ENCODE assay signal across 9 cellular contexts in genomic region chr2:18455256-18455862, GRCh38.
DNase-seq lines count a peak whose midpoint lies in the region; ATAC-seq and TF ChIP-seq lines count a peak whose summit lies in the region.
"Had no signal": no experiment of that assay in that cellular context is flagged by ENCODE, and none has a peak within 500 bp of the region (broad histone marks: within the 10 kb centered on the region; RNA-seq: fewer than 3 reads in every experiment).

No MANE protein-coding gene starts in this region.

- no peaks in the 10 kb centered on the region for H3K36me3 ChIP-seq in OCI-LY7 (ENCODE audit: insufficient read depth, low read length)
- no peaks in the 10 kb centered on the region for H3K36me3 ChIP-seq in tibial nerve
- H3K36me3 ChIP-seq: right lobe of liver had no signal

- H3K4me1 ChIP-seq in OCI-LY7 (ENCODE audit: insufficient read depth, low read length, poor library complexity, severe bottlenecking), result no peaks in the 10 kb centered on the region
- H3K4me1 ChIP-seq in tibial nerve, result peaks cover 0 to 14% (median 2%) of the 10 kb centered on the region in 4 donors
- H3K4me1 ChIP-seq: right lobe of liver had no signal

- H3K9me3 ChIP-seq in OCI-LY7 (ENCODE audit: low read length), result no peaks in the 10 kb centered on the region
- no peaks in the 10 kb centered on the region for H3K9me3 ChIP-seq in tibial nerve
- H3K9me3 ChIP-seq: right lobe of liver had no signal

- 53 to 57% methylated on average over 5 of the region's 5 CpGs for WGBS in tibial nerve, 2 donors

- TF ChIP-seq CTCF in OCI-LY7 (conservative IDR thresholded peaks at IDR 0.05; ENCODE audit: low read length) (peak; percentile 35; the same call in 1 of the 2 replicates), tibial nerve (IDR thresholded peaks at IDR 0.05) (no peak)

- H3K4me3 ChIP-seq in OCI-LY7 (ENCODE audit: low read depth, low read length, poor library complexity, severe bottlenecking), result no peak overlapping the region
- H3K4me3 ChIP-seq in tibial nerve, result no peak overlapping the region
- H3K4me3 ChIP-seq: right lobe of liver had no signal

- intact Hi-C loops in OCI-LY7 (cut with micrococcal nuclease; ENCODE audit: unreplicated experiment), result no loop called here

- no peak overlapping the region for H3K4me2 ChIP-seq in OCI-LY7 (ENCODE audit: low read length)

- POLR2A ChIA-PET in OCI-LY7 (lab: Charles Lee), result no interaction called here

- H3K27ac ChIP-seq in OCI-LY7 (ENCODE audit: low read depth, low read length, poor library complexity, severe bottlenecking) (no peak overlapping the region), tibial nerve (peak overlapping the region in 2 of 4 donors; percentile 58 to 68)
- H3K27ac ChIP-seq: right lobe of liver had no signal

- H3K79me2 ChIP-seq in OCI-LY7 (ENCODE audit: insufficient read depth, low read depth, low read length), result no peaks in the 10 kb centered on the region

- no TSS peak for BruUV-seq in OCI-LY7 (replicated peaks; lab: Mats Ljungman, UMichigan)

- CTCF ChIA-PET in OCI-LY7 (lab: Charles Lee; ENCODE audit: unreplicated experiment), result no interaction called here

- peak in 1 of 2 donors; percentile 5 for TF ChIP-seq EP300 in tibial nerve (IDR thresholded peaks at IDR 0.05)

- no peaks in the 10 kb centered on the region for H3K27me3 ChIP-seq in tibial nerve
- H3K27me3 ChIP-seq: right lobe of liver had no signal

- H2AFZ ChIP-seq in OCI-LY7 (ENCODE audit: low read length), result no peak overlapping the region

- H4K20me1 ChIP-seq in OCI-LY7 (ENCODE audit: insufficient read depth, low read length), result no peaks in the 10 kb centered on the region

- H3K9me2 ChIP-seq in OCI-LY7 (ENCODE audit: insufficient read depth, low read length), result no peaks in the 10 kb centered on the region

- no peak for ATAC-seq in GM18511 (IDR thresholded peaks at IDR 0.05; ENCODE audit: unreplicated experiment)

- DNase-seq in EL (peak; percentile 69), OCI-LY7 (ENCODE audit: low spot score) (no peak), fibroblast of peridontal ligament (ENCODE audit: extremely low read depth) (peak; percentile 80), pons (ENCODE audit: low spot score) (peak; percentile 29), D341Med (ENCODE audit: low spot score) (no peak), tibial nerve (ENCODE audit: low spot score in 2 of 2) (no peak), foreskin melanocyte (no peak)
- DNase-seq: right lobe of liver had no signal

- no peak for TF ChIP-seq POLR2A in tibial nerve (IDR thresholded peaks at IDR 0.05)

Comparison
In these comparisons a context has a peak if more than half of its experiments do, and no peak if none do; other contexts are left out.
1. DNase-seq: peak in EL (single experiment), fibroblast of peridontal ligament (single experiment) and pons (single experiment); none in OCI-LY7 (single experiment), D341Med (single experiment), tibial nerve (0 of 2) and foreskin melanocyte (single experiment).